Comparison of ENCODE assay signal across 19 cellular contexts in the genomic region with DNA sequence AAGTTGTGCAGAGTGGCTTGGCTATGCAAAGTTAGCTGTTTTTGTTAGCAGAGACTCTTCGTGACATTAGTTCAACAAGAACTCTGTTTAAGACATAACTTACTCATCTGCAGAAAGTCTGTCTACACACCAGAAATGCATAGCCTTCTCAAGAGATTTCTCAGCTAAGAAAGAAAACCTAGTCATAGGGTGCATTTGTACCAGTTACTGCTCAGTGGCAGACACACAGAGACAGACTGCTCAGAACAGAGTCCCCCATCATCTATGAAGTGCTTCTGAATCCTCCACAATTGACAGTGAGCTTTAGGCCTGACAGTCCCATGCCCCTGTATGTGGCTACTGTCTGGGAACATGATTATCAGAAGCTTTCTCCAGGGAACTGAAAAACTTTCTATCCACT.
DNase-seq lines count a peak whose midpoint lies in the region; ATAC-seq lines count a peak whose summit lies in the region.
"Had no signal": no experiment of that assay in that cellular context is flagged by ENCODE, and none has a peak within 500 bp of the region (broad histone marks: within the 10 kb centered on the region; RNA-seq: fewer than 3 reads in every experiment).

No MANE protein-coding gene starts in this region.

- ATAC-seq in GM18909 (IDR thresholded peaks at IDR 0.05; ENCODE audit: poor library complexity, unreplicated experiment) (peak; percentile 33), HG02981 (IDR thresholded peaks at IDR 0.05; ENCODE audit: unreplicated experiment) (peak; percentile 32), GM21367 (IDR thresholded peaks at IDR 0.05; ENCODE audit: unreplicated experiment) (no peak)
- ATAC-seq: CD8-positive, alpha-beta T cell had no signal

- H3K27ac ChIP-seq in layer of hippocampus (ENCODE audit: low read depth, low read length) (peak overlapping the region; percentile 58), substantia nigra (ENCODE audit: low read depth, low read length, poor library complexity, severe bottlenecking) (peak overlapping the region; percentile 84)
- H3K27ac ChIP-seq: KMS-11 had no signal

- H3K27me3 ChIP-seq in layer of hippocampus (ENCODE audit: control insufficient read depth, insufficient read depth, low read length): no peaks in the 10 kb centered on the region
- H3K27me3 ChIP-seq: Peyer's patch had no signal

- DNase-seq in substantia nigra (lab: John Stamatoyannopoulos, UW) (no peak), NCI-H345 treated with DMSO at 0.1 percent for 48 hours (lab: John Stamatoyannopoulos, UW; ENCODE audit: unreplicated experiment) (no peak), GM03348 (ENCODE audit: low spot score) (no peak), posterior cingulate gyrus (no peak)
- DNase-seq: CD8-positive, alpha-beta T cell; DND-41; H9; NCI-H1092; NCI-H187 treated with DMSO at 0.1 percent for 48 hours; NCI-H2171; NCI-H510A; NCI-H82; Peyer's patch; SHP77 had no signal

- intact Hi-C loops in posterior cingulate gyrus (cut with DNase I): no loop called here
